In genomic region chr5:119273391-119273839, GRCh38 we compare ENCODE assay signal across 1 cellular context.
TF ChIP-seq lines count a peak whose summit lies in the region.

No MANE protein-coding gene starts in this region.

TF ChIP-seq in SK-N-SH treated with all-trans-retinoic acid at 6 μM for 48 hours, 23 proteins besides CTCF, POLR2A, EP300 and RAD21 (continued from another document):
- TF ChIP-seq BACH2 (CRISPR knock-in tag; IDR thresholded peaks at IDR 0.05; ENCODE audit: borderline replicate concordance), result no peak
